ENCODE assay signal across 1 cellular context in genomic region chr16:47143677-47144558, GRCh38.
TF ChIP-seq lines count a peak whose summit lies in the region.

TSS of gene NETO2 (minus strand) at chr16:47143945. CDS start at chr16:47143612, 333 bp downstream.

TF ChIP-seq in HepG2, 621 proteins besides CTCF, POLR2A, EP300 and RAD21 (continued from another document and continues in another):
- TF ChIP-seq ZNF276 (CRISPR knock-in tag; IDR thresholded peaks at IDR 0.05; ENCODE audit: low read depth) = no peak
- TF ChIP-seq TFAP4 (IDR thresholded peaks at IDR 0.05; ENCODE audit: borderline replicate concordance, low read depth) = no peak
- TF ChIP-seq FIP1L1 (IDR thresholded peaks at IDR 0.05; ENCODE audit: borderline replicate concordance, insufficient read depth, low read depth, low read length) = no peak
- TF ChIP-seq HOMEZ (CRISPR knock-in tag; IDR thresholded peaks at IDR 0.05; ENCODE audit: low read depth) = 0 out of 2 replicates have a peak, but pooled peaks have one; percentile 20
- 0 out of 2 replicates have a peak, but pooled peaks have one; percentile 23 for TF ChIP-seq E2F1 (CRISPR knock-in tag; IDR thresholded peaks at IDR 0.05)
- no peak for TF ChIP-seq BATF2 (CRISPR knock-in tag; IDR thresholded peaks at IDR 0.05)
- TF ChIP-seq THRA (CRISPR knock-in tag; IDR thresholded peaks at IDR 0.05; ENCODE audit: borderline replicate concordance) = no peak
- no peak for TF ChIP-seq PRDM15 (CRISPR knock-in tag; IDR thresholded peaks at IDR 0.05)
- TF ChIP-seq ZNF354B (CRISPR knock-in tag; IDR thresholded peaks at IDR 0.05) = no peak
- TF ChIP-seq ZNF572 (CRISPR knock-in tag; IDR thresholded peaks at IDR 0.05) = no peak
- TF ChIP-seq KDM5B (CRISPR knock-in tag; IDR thresholded peaks at IDR 0.05; ENCODE audit: borderline replicate concordance) = peak; percentile 22; the same call in 1 of the 2 replicates
- no peak for TF ChIP-seq MAFG (CRISPR knock-in tag; IDR thresholded peaks at IDR 0.05)
- TF ChIP-seq HES4 (CRISPR knock-in tag; IDR thresholded peaks at IDR 0.05; ENCODE audit: borderline replicate concordance) = peak; percentile 56; the same call in 1 of the 2 replicates
- no peak for TF ChIP-seq RORA (CRISPR knock-in tag; IDR thresholded peaks at IDR 0.05)
- TF ChIP-seq ARID5B (CRISPR knock-in tag; IDR thresholded peaks at IDR 0.05) = peak; percentile 27; the same call in 1 of the 2 replicates
- peak; percentile 63; the same call in 1 of the 2 replicates for TF ChIP-seq ZSCAN31 (CRISPR knock-in tag; IDR thresholded peaks at IDR 0.05; ENCODE audit: low read depth)
- TF ChIP-seq ZNF646 (CRISPR knock-in tag; IDR thresholded peaks at IDR 0.05) = no peak
- peak; percentile 60; the same call in 1 of the 2 replicates for TF ChIP-seq SPEN (CRISPR knock-in tag; IDR thresholded peaks at IDR 0.05; ENCODE audit: low read depth)
- no peak for TF ChIP-seq ZNF564 (CRISPR knock-in tag; IDR thresholded peaks at IDR 0.05)
- TF ChIP-seq FOSL1 (CRISPR knock-in tag; IDR thresholded peaks at IDR 0.05; ENCODE audit: borderline replicate concordance) = no peak
- TF ChIP-seq DNMT1 (CRISPR knock-in tag; IDR thresholded peaks at IDR 0.05) = 0 out of 2 replicates have a peak, but pooled peaks have one; percentile 61
- no peak for TF ChIP-seq ZNF737 (CRISPR knock-in tag; IDR thresholded peaks at IDR 0.05; ENCODE audit: borderline replicate concordance)
- TF ChIP-seq ARHGAP35 (CRISPR knock-in tag; IDR thresholded peaks at IDR 0.05; ENCODE audit: borderline replicate concordance) = 0 out of 2 replicates have a peak, but pooled peaks have one; percentile 59
- TF ChIP-seq BCL6 (CRISPR knock-in tag; IDR thresholded peaks at IDR 0.05) = peak; percentile 41; the same call in 1 of the 2 replicates
- TF ChIP-seq MAX (IDR thresholded peaks at IDR 0.05) = peak; percentile 16; the same call in 1 of the 2 replicates
- no peak for TF ChIP-seq HHEX (CRISPR knock-in tag; IDR thresholded peaks at IDR 0.05)
